Comparison of ENCODE assay signal across 18 cellular contexts in genomic region chr11:74327076-74327475, GRCh38. TPM values are rescaled to one million over a fixed set of nuclear protein-coding genes. Genes with fewer than 3 reads are reported as not detected.
DNase-seq lines count a peak whose midpoint lies in the region; ATAC-seq and TF ChIP-seq lines count a peak whose summit lies in the region.
"Had no signal": no experiment of that assay in that cellular context is flagged by ENCODE, and none has a peak within 500 bp of the region (broad histone marks: within the 10 kb centered on the region; RNA-seq: fewer than 3 reads in every experiment).

No MANE protein-coding gene starts in this region.

- H3K4me3 ChIP-seq in coronary artery = no peak overlapping the region
- H3K4me3 ChIP-seq in skeletal muscle tissue (ENCODE audit: low read length in 3 of 3) = no peak overlapping the region
- H3K4me3 ChIP-seq: BLaER1, GM23248, HAP-1 had no signal

- H3K9me3 Mint-ChIP-seq in glutamatergic neuron (ENCODE audit: unreplicated experiment) = no peaks in the 10 kb centered on the region

- no peaks in the 10 kb centered on the region for H3K9me3 ChIP-seq in skeletal muscle tissue (ENCODE audit: control insufficient read depth in 3 of 3, low read length in 3 of 3)
- H3K9me3 ChIP-seq: HAP-1 had no signal

- peak overlapping the region; percentile 76 for H3K27ac Mint-ChIP-seq in glutamatergic neuron (ENCODE audit: unreplicated experiment)
- H3K27ac Mint-ChIP-seq: CD4-positive, alpha-beta memory T cell had no signal

- intact Hi-C loops in Right ventricle myocardium inferior (cut with DNase I) = no loop called here

- no peak overlapping the region for H3K4me3 Mint-ChIP-seq in glutamatergic neuron (ENCODE audit: unreplicated experiment)
- H3K4me3 Mint-ChIP-seq: CD14-positive monocyte; CD4-positive, alpha-beta memory T cell had no signal

- H3K4me1 Mint-ChIP-seq in glutamatergic neuron (ENCODE audit: low read depth, unreplicated experiment) = peaks cover 16% of the 10 kb centered on the region
- H3K4me1 Mint-ChIP-seq: CD4-positive, alpha-beta memory T cell had no signal

- H3K27me3 Mint-ChIP-seq in glutamatergic neuron (ENCODE audit: unreplicated experiment) = peaks cover 2% of the 10 kb centered on the region

- TF ChIP-seq CTCF in coronary artery (IDR thresholded peaks at IDR 0.05) (no peak), glutamatergic neuron (IDR thresholded peaks at IDR 0.05; ENCODE audit: partially characterized antibody, unreplicated experiment) (no peak)

- no peaks in the 10 kb centered on the region for H3K36me3 ChIP-seq in skeletal muscle tissue (ENCODE audit: control insufficient read depth in 3 of 3, insufficient read depth in 3 of 3, low read length in 3 of 3)
- H3K36me3 ChIP-seq: HAP-1 had no signal

- ATAC-seq in Right ventricle myocardium inferior (no peak), HG03159 (IDR thresholded peaks at IDR 0.05; ENCODE audit: unreplicated experiment) (no peak)

- DNase-seq in OCI-M1 (lab: John Stamatoyannopoulos, UW) = peak; percentile 46
- DNase-seq in coronary artery (ENCODE audit: low spot score) = no peak
- DNase-seq in glutamatergic neuron = no peak
- DNase-seq in Right ventricle myocardium inferior (ENCODE audit: missing footprints) = no peak
- no peak for DNase-seq in dedifferentiated amniotic fluid mesenchymal stem cell (ENCODE audit: extremely low spot score)
- no peak for DNase-seq in NOMO-1 treated with DMSO at 0.1 percent for 48 hours (lab: John Stamatoyannopoulos, UW; ENCODE audit: unreplicated experiment)
- DNase-seq: 8988T; Calu3; CD4-positive, alpha-beta memory T cell; DMS79 treated with DMSO at 0.1 percent for 48 hours; GF-D8; GM23248 had no signal

- no peak overlapping the region for H3K9ac ChIP-seq in skeletal muscle tissue (ENCODE audit: low read depth in 1 of 3, low read length in 3 of 3)
- H3K9ac ChIP-seq: BLaER1, GM23248 had no signal

- no peaks in the 10 kb centered on the region for H3K27me3 ChIP-seq in skeletal muscle tissue (ENCODE audit: control insufficient read depth in 3 of 3, insufficient read depth in 3 of 3, low read length in 3 of 3)
- H3K27me3 ChIP-seq: BLaER1 had no signal

- peak overlapping the region; percentile 48 to 79 for H3K27ac ChIP-seq in coronary artery
- peak overlapping the region; percentile 90 for H3K27ac ChIP-seq in skeletal muscle tissue (ENCODE audit: low read depth, low read length)
- H3K27ac ChIP-seq: BLaER1, GM23248 had no signal

- H3K36me3 Mint-ChIP-seq in glutamatergic neuron (ENCODE audit: unreplicated experiment) = peaks cover 10% of the 10 kb centered on the region
- H3K36me3 Mint-ChIP-seq: CD14-positive monocyte had no signal

- peaks cover 26 to 29% (median 28%) of the 10 kb centered on the region in 3 donors for H3K4me1 ChIP-seq in skeletal muscle tissue (ENCODE audit: control insufficient read depth in 3 of 3, insufficient read depth in 3 of 3, low read length in 3 of 3)
- H3K4me1 ChIP-seq: BLaER1, HAP-1 had no signal

RNA-seq across cellular contexts. Expression of gene P4HA3, which starts 15.6 kb away (rescaled TPM):
- not detected for total RNA-seq in glutamatergic neuron (ENCODE audit: unreplicated experiment)
- 0.52 TPM for total RNA-seq in skeletal muscle tissue
- not detected for total RNA-seq in Right ventricle myocardium inferior
- total RNA-seq: Calu3; CD4-positive, alpha-beta memory T cell; HT-29 had no signal
